Comparison of ENCODE assay signal across 2 cellular contexts in genomic region chr6:136775081-136775480, GRCh38.
TF ChIP-seq lines count a peak whose summit lies in the region.

No MANE protein-coding gene starts in this region.

TF ChIP-seq in A549, 52 proteins besides CTCF, POLR2A, EP300 and RAD21:
- TF ChIP-seq, protein P1, sequence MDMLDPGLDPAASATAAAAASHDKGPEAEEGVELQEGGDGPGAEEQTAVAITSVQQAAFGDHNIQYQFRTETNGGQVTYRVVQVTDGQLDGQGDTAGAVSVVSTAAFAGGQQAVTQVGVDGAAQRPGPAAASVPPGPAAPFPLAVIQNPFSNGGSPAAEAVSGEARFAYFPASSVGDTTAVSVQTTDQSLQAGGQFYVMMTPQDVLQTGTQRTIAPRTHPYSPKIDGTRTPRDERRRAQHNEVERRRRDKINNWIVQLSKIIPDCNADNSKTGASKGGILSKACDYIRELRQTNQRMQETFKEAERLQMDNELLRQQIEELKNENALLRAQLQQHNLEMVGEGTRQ (IDR thresholded peaks at IDR 0.05) = no peak
- TF ChIP-seq, protein P2, sequence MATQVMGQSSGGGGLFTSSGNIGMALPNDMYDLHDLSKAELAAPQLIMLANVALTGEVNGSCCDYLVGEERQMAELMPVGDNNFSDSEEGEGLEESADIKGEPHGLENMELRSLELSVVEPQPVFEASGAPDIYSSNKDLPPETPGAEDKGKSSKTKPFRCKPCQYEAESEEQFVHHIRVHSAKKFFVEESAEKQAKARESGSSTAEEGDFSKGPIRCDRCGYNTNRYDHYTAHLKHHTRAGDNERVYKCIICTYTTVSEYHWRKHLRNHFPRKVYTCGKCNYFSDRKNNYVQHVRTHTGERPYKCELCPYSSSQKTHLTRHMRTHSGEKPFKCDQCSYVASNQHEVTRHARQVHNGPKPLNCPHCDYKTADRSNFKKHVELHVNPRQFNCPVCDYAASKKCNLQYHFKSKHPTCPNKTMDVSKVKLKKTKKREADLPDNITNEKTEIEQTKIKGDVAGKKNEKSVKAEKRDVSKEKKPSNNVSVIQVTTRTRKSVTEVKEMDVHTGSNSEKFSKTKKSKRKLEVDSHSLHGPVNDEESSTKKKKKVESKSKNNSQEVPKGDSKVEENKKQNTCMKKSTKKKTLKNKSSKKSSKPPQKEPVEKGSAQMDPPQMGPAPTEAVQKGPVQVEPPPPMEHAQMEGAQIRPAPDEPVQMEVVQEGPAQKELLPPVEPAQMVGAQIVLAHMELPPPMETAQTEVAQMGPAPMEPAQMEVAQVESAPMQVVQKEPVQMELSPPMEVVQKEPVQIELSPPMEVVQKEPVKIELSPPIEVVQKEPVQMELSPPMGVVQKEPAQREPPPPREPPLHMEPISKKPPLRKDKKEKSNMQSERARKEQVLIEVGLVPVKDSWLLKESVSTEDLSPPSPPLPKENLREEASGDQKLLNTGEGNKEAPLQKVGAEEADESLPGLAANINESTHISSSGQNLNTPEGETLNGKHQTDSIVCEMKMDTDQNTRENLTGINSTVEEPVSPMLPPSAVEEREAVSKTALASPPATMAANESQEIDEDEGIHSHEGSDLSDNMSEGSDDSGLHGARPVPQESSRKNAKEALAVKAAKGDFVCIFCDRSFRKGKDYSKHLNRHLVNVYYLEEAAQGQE (IDR thresholded peaks at IDR 0.05) = no peak
- TF ChIP-seq EHF (CRISPR knock-in tag; IDR thresholded peaks at IDR 0.05) = no peak
- TF ChIP-seq ZC3H11A (IDR thresholded peaks at IDR 0.05) = no peak
- TF ChIP-seq ELK1 (IDR thresholded peaks at IDR 0.05; ENCODE audit: low read depth, low read length) = no peak

TF ChIP-seq in GM12878, 131 proteins besides CTCF, POLR2A, EP300 and RAD21:
- TF ChIP-seq SUPT20H (IDR thresholded peaks at IDR 0.05; ENCODE audit: borderline replicate concordance, control insufficient read depth, low read depth, low read length) = no peak
- no peak for TF ChIP-seq ZBED1 (IDR thresholded peaks at IDR 0.05; ENCODE audit: borderline replicate concordance)
- no peak for TF ChIP-seq SMARCA5 (IDR thresholded peaks at IDR 0.05)
- no peak for TF ChIP-seq YBX1 (IDR thresholded peaks at IDR 0.05)
- no peak for TF ChIP-seq PAX8 (IDR thresholded peaks at IDR 0.05)
- TF ChIP-seq, protein P3, sequence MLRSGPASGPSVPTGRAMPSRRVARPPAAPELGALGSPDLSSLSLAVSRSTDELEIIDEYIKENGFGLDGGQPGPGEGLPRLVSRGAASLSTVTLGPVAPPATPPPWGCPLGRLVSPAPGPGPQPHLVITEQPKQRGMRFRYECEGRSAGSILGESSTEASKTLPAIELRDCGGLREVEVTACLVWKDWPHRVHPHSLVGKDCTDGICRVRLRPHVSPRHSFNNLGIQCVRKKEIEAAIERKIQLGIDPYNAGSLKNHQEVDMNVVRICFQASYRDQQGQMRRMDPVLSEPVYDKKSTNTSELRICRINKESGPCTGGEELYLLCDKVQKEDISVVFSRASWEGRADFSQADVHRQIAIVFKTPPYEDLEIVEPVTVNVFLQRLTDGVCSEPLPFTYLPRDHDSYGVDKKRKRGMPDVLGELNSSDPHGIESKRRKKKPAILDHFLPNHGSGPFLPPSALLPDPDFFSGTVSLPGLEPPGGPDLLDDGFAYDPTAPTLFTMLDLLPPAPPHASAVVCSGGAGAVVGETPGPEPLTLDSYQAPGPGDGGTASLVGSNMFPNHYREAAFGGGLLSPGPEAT (IDR thresholded peaks at IDR 0.05; ENCODE audit: low read depth) = no peak
- no peak for TF ChIP-seq SKIL (IDR thresholded peaks at IDR 0.05; ENCODE audit: low read depth, poor library complexity, severe bottlenecking)
- TF ChIP-seq ZSCAN29 (IDR thresholded peaks at IDR 0.05) = no peak
- no peak for TF ChIP-seq SIX5 (IDR thresholded peaks at IDR 0.05; ENCODE audit: low read depth, low read length, severe bottlenecking)
- TF ChIP-seq ESRRA (IDR thresholded peaks at IDR 0.05; ENCODE audit: low read length) = no peak
- no peak for TF ChIP-seq HCFC1 (IDR thresholded peaks at IDR 0.05; ENCODE audit: low read length)
- no peak for TF ChIP-seq FOXK2 (IDR thresholded peaks at IDR 0.05)
